Comparison of ENCODE assay signal across 8 cellular contexts in genomic region chr3:66038726-66039589, GRCh38. TPM values are rescaled to one million over a fixed set of nuclear protein-coding genes. Genes with fewer than 3 reads are reported as not detected.
A peak's percentile ranks its signal among the peaks of the same experiment; 100 is the strongest.
DNase-seq lines count a peak whose midpoint lies in the region; ATAC-seq and TF ChIP-seq lines count a peak whose summit lies in the region.

TSS of gene MAGI1 (minus strand) at chr3:66038918. CDS start at chr3:66038308, 610 bp downstream.

- no peak for TF ChIP-seq EP300 in suprapubic skin (IDR thresholded peaks at IDR 0.05)

- peak within 1 kb of the TSS; percentile 74 to 87 (median 81) for H3K9ac ChIP-seq in BLaER1 treated with 17β-estradiol and CSF1 and Interleukin-3, amounts not matched to agents 10 nM and 100 nM
- H3K9ac ChIP-seq in mucosa of stomach (ENCODE audit: low read length) = peak within 1 kb of the TSS; percentile 92

- ATAC-seq in GM19023 (IDR thresholded peaks at IDR 0.05; ENCODE audit: unreplicated experiment) = peak; percentile 82
- ATAC-seq in HG03159 (IDR thresholded peaks at IDR 0.05; ENCODE audit: unreplicated experiment) = peak; percentile 68

- no peaks in the 10 kb centered on the region for H3K36me3 Mint-ChIP-seq in activated CD4-positive, alpha-beta memory T cell treated with anti-CD3 and anti-CD28 coated beads for 36 hours

- POLR2A ChIA-PET in activated CD4-positive, alpha-beta memory T cell treated with anti-CD3 and anti-CD28 coated beads for 36 hours (lab: Charles Lee) = no interaction called here

- H3K4me3 Mint-ChIP-seq in activated CD4-positive, alpha-beta memory T cell treated with anti-CD3 and anti-CD28 coated beads for 36 hours = peak within 1 kb of the TSS; percentile 76

- peaks cover 7 to 34% (median 27%) of the 10 kb centered on the region in 10 experiments; a peak in 18 of 20 replicates for H3K4me1 ChIP-seq in BLaER1 treated with 17β-estradiol and CSF1 and Interleukin-3, amounts not matched to agents 10 nM and 100 nM
- peaks cover 11% of the 10 kb centered on the region for H3K4me1 ChIP-seq in mucosa of stomach (ENCODE audit: control insufficient read depth, insufficient read depth, low read length)
- H3K4me1 ChIP-seq in suprapubic skin = peaks cover 31% of the 10 kb centered on the region

- TF ChIP-seq CTCF in suprapubic skin (IDR thresholded peaks at IDR 0.05) = no peak

- TF ChIP-seq POLR2A in suprapubic skin (IDR thresholded peaks at IDR 0.05) = no peak

- intact Hi-C loops in activated CD4-positive, alpha-beta memory T cell treated with anti-CD3 and anti-CD28 coated beads for 36 hours (cut with micrococcal nuclease) = loop anchor here (5.0 kb wide), 1 partner anchor 183 kb away; the partner anchor contains the start of gene SLC25A26

- no peaks in the 10 kb centered on the region; a peak in 1 of 22 replicates for H4K20me1 ChIP-seq in BLaER1 treated with 17β-estradiol and CSF1 and Interleukin-3, amounts not matched to agents 10 nM and 100 nM

- H3K27me3 Mint-ChIP-seq in activated CD4-positive, alpha-beta memory T cell treated with anti-CD3 and anti-CD28 coated beads for 36 hours = peaks cover 57% of the 10 kb centered on the region

- H3K27ac ChIP-seq in BLaER1 treated with 17β-estradiol and CSF1 and Interleukin-3, amounts not matched to agents 10 nM and 100 nM = peak within 1 kb of the TSS; percentile 34 to 79 (median 69); a peak in 21 of 22 replicates
- H3K27ac ChIP-seq in suprapubic skin = peak within 1 kb of the TSS; percentile 89

- DNase-seq in NCI-H2171 treated with DMSO at 0.1 percent for 48 hours (lab: John Stamatoyannopoulos, UW) (peak; percentile 76), fibroblast of gingiva (ENCODE audit: low read depth) (peak; percentile 97), suprapubic skin (ENCODE audit: low spot score in 2 of 2) (peak; percentile 87 to 91)
- DNase-seq in activated CD4-positive, alpha-beta memory T cell treated with anti-CD3 and anti-CD28 coated beads for 36 hours = peak; percentile 49

- no peaks in the 10 kb centered on the region for H3K9me3 ChIP-seq in BLaER1 treated with 17β-estradiol and CSF1 and Interleukin-3, amounts not matched to agents 10 nM and 100 nM (replicated peaks in 1 of 11)
- H3K9me3 ChIP-seq in mucosa of stomach (ENCODE audit: control insufficient read depth, low read length) = no peaks in the 10 kb centered on the region
- no peaks in the 10 kb centered on the region for H3K9me3 ChIP-seq in suprapubic skin

- WGBS in suprapubic skin = 0% methylated on average over 26 of the region's 73 CpGs

- peaks cover 7 to 18% (median 10%) of the 10 kb centered on the region in 11 experiments; a peak in 19 of 22 replicates for H3K27me3 ChIP-seq in BLaER1 treated with 17β-estradiol and CSF1 and Interleukin-3, amounts not matched to agents 10 nM and 100 nM
- no peaks in the 10 kb centered on the region for H3K27me3 ChIP-seq in mucosa of stomach (ENCODE audit: control insufficient read depth, insufficient read depth, low read length)
- H3K27me3 ChIP-seq in suprapubic skin = no peaks in the 10 kb centered on the region

- CTCF ChIA-PET in activated CD4-positive, alpha-beta memory T cell treated with anti-CD3 and anti-CD28 coated beads for 36 hours (lab: Charles Lee) = no interaction called here

- H3K27ac Mint-ChIP-seq in activated CD4-positive, alpha-beta memory T cell treated with anti-CD3 and anti-CD28 coated beads for 36 hours = no peak within 1 kb of the TSS

- peak within 1 kb of the TSS; percentile 91 to 99 (median 97) for H3K4me2 ChIP-seq in BLaER1 treated with 17β-estradiol and CSF1 and Interleukin-3, amounts not matched to agents 10 nM and 100 nM

- H3K9me3 Mint-ChIP-seq in activated CD4-positive, alpha-beta memory T cell treated with anti-CD3 and anti-CD28 coated beads for 36 hours = no peaks in the 10 kb centered on the region

- H3K36me3 ChIP-seq in BLaER1 treated with 17β-estradiol and CSF1 and Interleukin-3, amounts not matched to agents 10 nM and 100 nM = no peaks in the 10 kb centered on the region
- H3K36me3 ChIP-seq in mucosa of stomach (ENCODE audit: control insufficient read depth, insufficient read depth, low read length) (no peaks in the 10 kb centered on the region), suprapubic skin (no peaks in the 10 kb centered on the region)

- peak within 1 kb of the TSS; percentile 69 to 90 (median 81) for H3K4me3 ChIP-seq in BLaER1 treated with 17β-estradiol and CSF1 and Interleukin-3, amounts not matched to agents 10 nM and 100 nM
- H3K4me3 ChIP-seq in mucosa of stomach (ENCODE audit: low read length) (peak within 1 kb of the TSS; percentile 94), suprapubic skin (peak within 1 kb of the TSS; percentile 71)

- H3K4me1 Mint-ChIP-seq in activated CD4-positive, alpha-beta memory T cell treated with anti-CD3 and anti-CD28 coated beads for 36 hours (ENCODE audit: low read depth) = peaks cover 19% of the 10 kb centered on the region

RNA-seq across cellular contexts. Expression of gene MAGI1, which starts in this region (rescaled TPM):
- total RNA-seq in activated CD4-positive, alpha-beta memory T cell treated with anti-CD3 and anti-CD28 coated beads for 36 hours = under 1 TPM; 0.21 to 0.24 TPM
- 10 to 100 TPM; 37.9 to 71.5 (median 48.6) TPM for total RNA-seq in suprapubic skin

Comparison
In these comparisons a context has a peak if more than half of its experiments do, and no peak if none do; other contexts are left out.
1. Peak in every context shown above with its lines: DNase-seq, ATAC-seq, H3K4me3 ChIP-seq and H3K27ac ChIP-seq.
2. RNA of gene MAGI1 (total RNA-seq): 37.9 to 71.5 TPM in suprapubic skin; 0.21 to 0.24 TPM in activated CD4-positive, alpha-beta memory T cell treated with anti-CD3 and anti-CD28 coated beads for 36 hours; every median in the first group is over 10 times any median in the second.
3. Peak in DNase-seq in activated CD4-positive, alpha-beta memory T cell treated with anti-CD3 and anti-CD28 coated beads for 36 hours; RNA of the gene not detected or under 1 TPM.